9 cellular contexts compared by ENCODE assay signal in the genomic region with DNA sequence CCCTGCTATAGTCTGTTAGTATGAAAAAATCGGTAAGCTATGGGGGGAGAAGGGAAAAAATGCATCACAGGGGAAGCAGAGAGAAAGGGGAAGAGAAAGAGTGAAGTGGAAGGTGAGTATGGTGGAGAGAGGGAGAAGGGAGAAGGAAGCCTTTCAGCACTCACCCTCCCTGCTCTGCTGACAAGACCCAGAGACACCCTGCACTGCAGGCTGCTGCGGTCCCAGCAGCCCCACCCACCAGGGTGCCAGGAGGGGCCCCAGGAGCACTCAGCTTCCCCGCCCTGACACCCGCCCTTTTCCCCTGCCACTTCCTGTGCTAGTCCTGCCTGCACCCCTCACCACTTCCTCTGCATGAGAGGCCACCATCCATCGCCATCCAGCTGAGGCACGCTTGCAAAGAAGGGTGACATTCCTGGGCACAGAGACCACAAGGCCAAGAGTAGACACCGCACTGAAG. TPM values are rescaled to one million over a fixed set of nuclear protein-coding genes. Genes with fewer than 3 reads are reported as not detected.
DNase-seq lines count a peak whose midpoint lies in the region; ATAC-seq, FAIRE-seq and TF ChIP-seq lines count a peak whose summit lies in the region.
"Had no signal": no experiment of that assay in that cellular context is flagged by ENCODE, and none has a peak within 500 bp of the region (broad histone marks: within the 10 kb centered on the region; RNA-seq: fewer than 3 reads in every experiment).

No MANE protein-coding gene starts in this region.

- peaks cover 37% of the 10 kb centered on the region for H3K4me1 ChIP-seq in Karpas-422 (ENCODE audit: low read length)
- H3K4me1 ChIP-seq in heart left ventricle: peaks cover 5 to 96% (median 45%) of the 10 kb centered on the region in 12 donors

- H3K4me3 ChIP-seq in Karpas-422 (ENCODE audit: low read length) (peak overlapping the region; percentile 64), heart left ventricle (peak overlapping the region in 6 of 12 donors; percentile 2 to 48 (median 36))

- H3K36me3 Mint-ChIP-seq in activated CD8-positive, alpha-beta T cell treated with anti-CD3 and anti-CD28 coated beads, Interleukin-2, amount 10 ng/mL, durations not matched to agents 7 days and 5 days (ENCODE audit: low read depth): peaks cover 88% of the 10 kb centered on the region

- H3K27ac Mint-ChIP-seq in activated CD8-positive, alpha-beta T cell treated with anti-CD3 and anti-CD28 coated beads, Interleukin-2, amount 10 ng/mL, durations not matched to agents 7 days and 5 days: peak overlapping the region; percentile 98

- peaks cover 86% of the 10 kb centered on the region for H3K79me2 ChIP-seq in Karpas-422 (ENCODE audit: low read length)

- CTCF ChIA-PET in activated CD8-positive, alpha-beta T cell treated with anti-CD3 and anti-CD28 coated beads, Interleukin-2, amount 10 ng/mL, durations not matched to agents 7 days and 5 days (lab: Charles Lee): interaction anchor here (0.8 to 5.5 kb wide), 12 partner anchors 11 to 118 kb away, joined by 3 to 182 read pairs (median 5); a partner anchor contains a TSS

- no peak for TF ChIP-seq POLR2A in heart left ventricle (IDR thresholded peaks at IDR 0.05)

- no peak for FAIRE-seq in frontal cortex (lab: Jason Lieb, UNC)

- H3K27me3 Mint-ChIP-seq in activated CD8-positive, alpha-beta T cell treated with anti-CD3 and anti-CD28 coated beads, Interleukin-2, amount 10 ng/mL, durations not matched to agents 7 days and 5 days (ENCODE audit: low read depth): no peaks in the 10 kb centered on the region

- H3K9me3 Mint-ChIP-seq in activated CD8-positive, alpha-beta T cell treated with anti-CD3 and anti-CD28 coated beads, Interleukin-2, amount 10 ng/mL, durations not matched to agents 7 days and 5 days (ENCODE audit: insufficient read depth): no peaks in the 10 kb centered on the region

- H3K4me2 ChIP-seq in Karpas-422 (ENCODE audit: low read depth, low read length, poor library complexity, severe bottlenecking): peak overlapping the region; percentile 74

- whole genome bisulfite sequencing in heart left ventricle, 4 donors: 49 to 64% (median 62%) methylated on average over 7 of the region's 7 CpGs

- peak overlapping the region; percentile 77 for H3K27ac ChIP-seq in Karpas-422 (ENCODE audit: low read length)
- H3K27ac ChIP-seq in heart left ventricle: peak overlapping the region in 8 of 12 donors; percentile 28 to 93 (median 71)

- H3K27me3 ChIP-seq in Karpas-422 (ENCODE audit: low read length) (no peaks in the 10 kb centered on the region), heart left ventricle (no peaks in the 10 kb centered on the region)

- peak overlapping the region; percentile 85 for H3K4me3 Mint-ChIP-seq in activated CD8-positive, alpha-beta T cell treated with anti-CD3 and anti-CD28 coated beads, Interleukin-2, amount 10 ng/mL, durations not matched to agents 7 days and 5 days

- POLR2A ChIA-PET in activated CD8-positive, alpha-beta T cell treated with anti-CD3 and anti-CD28 coated beads, Interleukin-2, amount 10 ng/mL, durations not matched to agents 7 days and 5 days (lab: Charles Lee): interaction anchor here (0.6 to 5.9 kb wide), 21 partner anchors 10 to 835 kb away, joined by 3 to 307 read pairs (median 6); a partner anchor contains a TSS

- H3K9me2 ChIP-seq in Karpas-422 (replicated peaks; ENCODE audit: insufficient read depth, low read length): no peaks in the 10 kb centered on the region

- TF ChIP-seq CTCF in heart left ventricle (IDR thresholded peaks at IDR 0.05): no peak

- H3K36me3 ChIP-seq in Karpas-422 (ENCODE audit: insufficient read depth, low read length) (no peaks in the 10 kb centered on the region), heart left ventricle (peaks cover 0 to 9% (median 0%) of the 10 kb centered on the region in 9 donors)

- DNase-seq in Daoy (ENCODE audit: low read depth): peak; percentile 40
- peak; percentile 92 for DNase-seq in Karpas-422
- DNase-seq in activated CD8-positive, alpha-beta T cell treated with anti-CD3 and anti-CD28 coated beads, Interleukin-2, amount 10 ng/mL, durations not matched to agents 7 days and 5 days: peak; percentile 97
- DNase-seq in heart left ventricle: peak in 4 of 5 donors; percentile 68 to 87 (median 70)
- DNase-seq in stimulated activated CD8-positive, alpha-beta memory T cell treated with anti-CD3 and anti-CD28 coated beads, Interleukin-12 subunit alpha, Interleukin-12 subunit beta, amount 100 ng/mL, for 24 hours (ENCODE audit: extremely low read depth): peak; percentile 84
- no peak for DNase-seq in frontal cortex (ENCODE audit: low spot score in 2 of 2)
- no peak for DNase-seq in occipital lobe (lab: John Stamatoyannopoulos, UW)

- H3K9me3 ChIP-seq in Karpas-422 (ENCODE audit: low read length) (no peaks in the 10 kb centered on the region), heart left ventricle (no peaks in the 10 kb centered on the region)

- ATAC-seq in GM21529 (IDR thresholded peaks at IDR 0.05; ENCODE audit: unreplicated experiment): peak; percentile 48
- ATAC-seq in activated CD8-positive, alpha-beta T cell treated with anti-CD3 and anti-CD28 coated beads, Interleukin-2, amount 10 ng/mL, durations not matched to agents 7 days and 5 days: peak; percentile 78
- ATAC-seq in heart left ventricle: peak in 3 of 4 donors; percentile 18 to 47 (median 38)

- H3K4me1 Mint-ChIP-seq in activated CD8-positive, alpha-beta T cell treated with anti-CD3 and anti-CD28 coated beads, Interleukin-2, amount 10 ng/mL, durations not matched to agents 7 days and 5 days (ENCODE audit: low read depth): peaks cover 96% of the 10 kb centered on the region

- intact Hi-C loops in heart left ventricle (cut with DNase I): loop anchor here in 1 of 10 donors (5.0 kb wide), 1 partner anchor 53 kb away; no protein-coding TSS in a partner anchor

- H3K9ac ChIP-seq in Karpas-422 (ENCODE audit: low read length): peak overlapping the region; percentile 70

- no peaks in the 10 kb centered on the region; the same call in 1 of the 2 replicates for H4K20me1 ChIP-seq in Karpas-422 (ENCODE audit: insufficient read depth, low read depth, low read length)

- H2AFZ ChIP-seq in Karpas-422 (ENCODE audit: low read length): no peak overlapping the region

RNA-seq across cellular contexts. Expression of a gene that starts 12.7 kb away (rescaled TPM):
- 18.5 and 20.7 TPM in 2 replicates for total RNA-seq in Daoy (2014; rRNA removed; shearing (Covaris generic))
- 24.9 and 48.2 TPM in 2 replicates for total RNA-seq in Karpas-422 (2014; rRNA removed; shearing (Covaris generic); ENCODE audit: low replicate concordance)
- total RNA-seq in activated CD8-positive, alpha-beta T cell treated with anti-CD3 and anti-CD28 coated beads, Interleukin-2, amount 10 ng/mL, durations not matched to agents 7 days and 5 days: 100 to 1,000 TPM; 294 to 299 TPM
- total RNA-seq in heart left ventricle (10 to 100 TPM in 5 of 9 donors, 1 to 10 TPM in 4; 5.5 to 52.9 (median 10.3) TPM), frontal cortex (4.5 TPM), occipital lobe (9.8 TPM)
- polyA plus RNA-seq in heart left ventricle: 10 to 100 TPM in 1 of 2 donors, 1 to 10 TPM in 1; 5.7 to 10.2 TPM

RNA-seq across cellular contexts. Expression of a gene that starts 18.7 kb away (rescaled TPM):
- not detected in 2 replicates for total RNA-seq in Daoy (2014; rRNA removed; shearing (Covaris generic))
- total RNA-seq in Karpas-422 (2014; rRNA removed; shearing (Covaris generic); ENCODE audit: low replicate concordance): not detected in 2 replicates
- not detected for total RNA-seq in activated CD8-positive, alpha-beta T cell treated with anti-CD3 and anti-CD28 coated beads, Interleukin-2, amount 10 ng/mL, durations not matched to agents 7 days and 5 days
- not detected for total RNA-seq in heart left ventricle
- not detected for polyA plus RNA-seq in heart left ventricle
- not detected for total RNA-seq in frontal cortex
- total RNA-seq in occipital lobe: not detected
- total RNA-seq: fibroblast of lung had no signal
- polyA plus RNA-seq: fibroblast of lung had no signal

Comparison
In these comparisons a context has a peak if more than half of its experiments do, and no peak if none do; other contexts are left out.
1. DNase-seq: peak in Daoy (single experiment), Karpas-422 (single experiment), activated CD8-positive, alpha-beta T cell treated with anti-CD3 and anti-CD28 coated beads, Interleukin-2, amount 10 ng/mL, durations not matched to agents 7 days and 5 days (single experiment), heart left ventricle (4 of 5) and stimulated activated CD8-positive, alpha-beta memory T cell treated with anti-CD3 and anti-CD28 coated beads, Interleukin-12 subunit alpha, Interleukin-12 subunit beta, amount 100 ng/mL, for 24 hours (single experiment); none in frontal cortex (0 of 2) and occipital lobe (single experiment).
2. Peak in every context shown above with its lines, with median percentiles within 50 percentile points of each other: ATAC-seq.